18 cellular contexts compared by ENCODE assay signal in genomic region chr3:54343495-54343894, GRCh38.
DNase-seq lines count a peak whose midpoint lies in the region; ATAC-seq and TF ChIP-seq lines count a peak whose summit lies in the region.
"Had no signal": no experiment of that assay in that cellular context is flagged by ENCODE, and none has a peak within 500 bp of the region (broad histone marks: within the 10 kb centered on the region; RNA-seq: fewer than 3 reads in every experiment).

No MANE protein-coding gene starts in this region.

- H4K8ac ChIP-seq in trophoblast cell (ENCODE audit: low read depth, low read length) = no peak overlapping the region

- 83 to 96% methylated on average over 1 of the region's 1 CpG for WGBS in endodermal cell (ENCODE audit: insufficient coverage in 1 of 2, insufficient read length in 1 of 2), 2 experiments
- WGBS in trophoblast cell (ENCODE audit: extremely low coverage, insufficient coverage, insufficient read length) = no CpG with 5 or more reads among the region's 1 CpG
- WGBS in lower leg skin, 2 donors = 91 to 94% methylated on average over 1 of the region's 1 CpG

- H3K79me1 ChIP-seq in trophoblast cell (ENCODE audit: low read length) = peaks cover 2% of the 10 kb centered on the region

- no peak overlapping the region for H2AFZ ChIP-seq in trophoblast cell (ENCODE audit: insufficient read depth, low read length, poor library complexity)

- H3K4me3 ChIP-seq in BLaER1 (no peak overlapping the region), HEK293 (ENCODE audit: low read depth, low read length) (no peak overlapping the region), endodermal cell (ENCODE audit: low read length) (no peak overlapping the region), trophoblast cell (ENCODE audit: low read depth, low read length) (no peak overlapping the region), lower leg skin (ENCODE audit: low read depth, poor library complexity, severe bottlenecking) (no peak overlapping the region)

- no peak overlapping the region for H3K4ac ChIP-seq in trophoblast cell (ENCODE audit: low read depth, low read length)

- H4K20me1 ChIP-seq in BLaER1 = no peaks in the 10 kb centered on the region

- no peak overlapping the region for H3K9ac ChIP-seq in BLaER1
- H3K9ac ChIP-seq in endodermal cell (ENCODE audit: extremely low read depth, low read length, poor library complexity, severe bottlenecking) = no peak overlapping the region
- no peak overlapping the region for H3K9ac ChIP-seq in trophoblast cell (ENCODE audit: low read length)

- no peak overlapping the region for H3K14ac ChIP-seq in trophoblast cell (ENCODE audit: low read length)

- no peak overlapping the region for H3K23ac ChIP-seq in trophoblast cell (ENCODE audit: low read length)

- no peaks in the 10 kb centered on the region for H3K9me3 Mint-ChIP-seq in endodermal cell

- H2BK120ac ChIP-seq in trophoblast cell (ENCODE audit: insufficient read depth, low read length, poor library complexity) = peak overlapping the region; percentile 17

- intact Hi-C loops in lower leg skin (cut with DNase I; ENCODE audit: low total_unique reads) = no loop called here

- H4K91ac ChIP-seq in trophoblast cell (ENCODE audit: low read depth, low read length) = no peak overlapping the region

- H3K4me3 Mint-ChIP-seq in endodermal cell = no peak overlapping the region
- H3K4me3 Mint-ChIP-seq: B cell; CD4-positive, alpha-beta memory T cell had no signal

- POLR2A ChIA-PET in HEK293 (lab: Yijun Ruan, JAX) = no interaction called here

- no peak overlapping the region for H2BK12ac ChIP-seq in trophoblast cell (ENCODE audit: low read length)

- no peak overlapping the region for H4K12ac ChIP-seq in trophoblast cell (ENCODE audit: low read depth, low read length)

- H3K9me3 ChIP-seq in BLaER1 (no peaks in the 10 kb centered on the region), HEK293 (ENCODE audit: control insufficient read depth, insufficient read depth, low read depth, low read length) (no peaks in the 10 kb centered on the region), endodermal cell (ENCODE audit: control insufficient read depth, low read length) (no peaks in the 10 kb centered on the region), trophoblast cell (ENCODE audit: insufficient read depth, low read depth, low read length) (no peaks in the 10 kb centered on the region)
- H3K9me3 ChIP-seq: Caco-2 had no signal

- H3K27ac ChIP-seq in BLaER1 = peak overlapping the region; percentile 66
- no peak overlapping the region for H3K27ac ChIP-seq in HEK293 (ENCODE audit: extremely low read depth, low read depth, low read length)
- H3K27ac ChIP-seq in endodermal cell (ENCODE audit: low read depth, low read length) = no peak overlapping the region
- no peak overlapping the region for H3K27ac ChIP-seq in trophoblast cell (ENCODE audit: low read depth, low read length)
- H3K27ac ChIP-seq: 22Rv1 had no signal

- H3K4me2 ChIP-seq in BLaER1 (peak overlapping the region; percentile 73), trophoblast cell (ENCODE audit: low read length) (no peak overlapping the region)

- H3K27ac Mint-ChIP-seq in endodermal cell = no peak overlapping the region
- H3K27ac Mint-ChIP-seq: B cell; CD4-positive, alpha-beta memory T cell had no signal

- H3K36me3 ChIP-seq in BLaER1 = no peaks in the 10 kb centered on the region
- H3K36me3 ChIP-seq in HEK293 (ENCODE audit: control insufficient read depth in 2 of 2, insufficient read depth in 1 of 2, low read length in 2 of 2) = no peaks in the 10 kb centered on the region
- no peaks in the 10 kb centered on the region for H3K36me3 ChIP-seq in endodermal cell (ENCODE audit: control insufficient read depth, insufficient read depth, low read length)
- H3K36me3 ChIP-seq in trophoblast cell (ENCODE audit: control insufficient read depth in 1 of 2, insufficient read depth in 2 of 2, low read length in 2 of 2) = no peaks in the 10 kb centered on the region

- no peak for ATAC-seq in HG02885 (IDR thresholded peaks at IDR 0.05; ENCODE audit: poor library complexity, unreplicated experiment)

- CTCF ChIA-PET in HEK293 (lab: Yijun Ruan, JAX) = no interaction called here

- TF ChIP-seq CTCF in HEK293 (tag by site-specific recombination; IDR thresholded peaks at IDR 0.05) (no peak), endodermal cell (conservative IDR thresholded peaks at IDR 0.05) (no peak), lower leg skin (IDR thresholded peaks at IDR 0.05) (no peak)

- peak overlapping the region; percentile 5 for H2AK5ac ChIP-seq in trophoblast cell (ENCODE audit: low read length)

- peaks cover 6% of the 10 kb centered on the region for H3K27me3 Mint-ChIP-seq in endodermal cell (ENCODE audit: insufficient read depth)

- TF ChIP-seq POLR2A in lower leg skin (IDR thresholded peaks at IDR 0.05) = no peak

- H3K18ac ChIP-seq in trophoblast cell (ENCODE audit: low read length) = no peak overlapping the region

- DNase-seq in endodermal cell = peak; percentile 54
- DNase-seq in trophoblast cell = no peak
- no peak for DNase-seq in DMS153 (lab: John Stamatoyannopoulos, UW)
- DNase-seq in lower leg skin (ENCODE audit: low spot score in 2 of 2) = no peak
- DNase-seq: C1 segment of cervical spinal cord; Caco-2; CD4-positive, alpha-beta memory T cell; DMS79; EL; GDM1; GOT3; H7; HCEC 1CT had no signal

- peaks cover 35% of the 10 kb centered on the region for H3K4me1 Mint-ChIP-seq in endodermal cell

- no peak overlapping the region for H2BK5ac ChIP-seq in trophoblast cell (ENCODE audit: low read depth, low read length, poor library complexity)

- no peaks in the 10 kb centered on the region for H3K79me2 ChIP-seq in trophoblast cell (ENCODE audit: control insufficient read depth, insufficient read depth, low read length, poor library complexity)

- H3K4me1 ChIP-seq in BLaER1 (peaks cover 76% of the 10 kb centered on the region), HEK293 (ENCODE audit: control insufficient read depth, insufficient read depth, low read length) (peaks cover 2% of the 10 kb centered on the region; the same call in 1 of the 2 replicates), endodermal cell (ENCODE audit: control insufficient read depth, insufficient read depth, low read length) (no peaks in the 10 kb centered on the region), trophoblast cell (ENCODE audit: control insufficient read depth in 1 of 2, insufficient read depth in 2 of 2, low read length in 2 of 2) (peaks cover 6 to 10% of the 10 kb centered on the region in 2 experiments)
- H3K4me1 ChIP-seq: Caco-2 had no signal

- H3K36me3 Mint-ChIP-seq in endodermal cell (ENCODE audit: low read depth) = no peaks in the 10 kb centered on the region
- H3K36me3 Mint-ChIP-seq: CD4-positive, alpha-beta memory T cell had no signal

- H3K27me3 ChIP-seq in BLaER1 (no peaks in the 10 kb centered on the region), endodermal cell (ENCODE audit: control insufficient read depth, insufficient read depth, low read length, poor library complexity, severe bottlenecking) (no peaks in the 10 kb centered on the region), trophoblast cell (ENCODE audit: insufficient read depth, low read length) (no peaks in the 10 kb centered on the region)

TF ChIP-seq in HEK293, 187 proteins besides CTCF, POLR2A, EP300 and RAD21:
- TF ChIP-seq ZNF513 (tag by site-specific recombination; IDR thresholded peaks at IDR 0.05) (no peak), ZNF610 (tag by site-specific recombination; IDR thresholded peaks at IDR 0.05; ENCODE audit: borderline replicate concordance) (no peak), GLIS1 (tag by site-specific recombination; IDR thresholded peaks at IDR 0.05) (peak; percentile 72)
